In genomic region chr11:28482666-28483065, GRCh38 we compare ENCODE assay signal across 7 cellular contexts.
"Had no signal": no experiment of that assay in that cellular context is flagged by ENCODE, and none has a peak within 500 bp of the region (broad histone marks: within the 10 kb centered on the region; RNA-seq: fewer than 3 reads in every experiment).

No MANE protein-coding gene starts in this region.

- H3K27ac ChIP-seq: GM23248, HL-60 had no signal

- H3K9me3 Mint-ChIP-seq: H9 had no signal

- H3K27ac Mint-ChIP-seq: H9 had no signal

- DNase-seq: GM23248, H9, HCEC 1CT, KG1 had no signal

- H2AFZ ChIP-seq: GM23248 had no signal

- H3K9ac ChIP-seq: GM23248 had no signal

- ATAC-seq: HepG2, K562 had no signal

- H3K4me3 ChIP-seq: GM23248, K562 had no signal

- H3K4me3 Mint-ChIP-seq: H9 had no signal
